In the genomic region with DNA sequence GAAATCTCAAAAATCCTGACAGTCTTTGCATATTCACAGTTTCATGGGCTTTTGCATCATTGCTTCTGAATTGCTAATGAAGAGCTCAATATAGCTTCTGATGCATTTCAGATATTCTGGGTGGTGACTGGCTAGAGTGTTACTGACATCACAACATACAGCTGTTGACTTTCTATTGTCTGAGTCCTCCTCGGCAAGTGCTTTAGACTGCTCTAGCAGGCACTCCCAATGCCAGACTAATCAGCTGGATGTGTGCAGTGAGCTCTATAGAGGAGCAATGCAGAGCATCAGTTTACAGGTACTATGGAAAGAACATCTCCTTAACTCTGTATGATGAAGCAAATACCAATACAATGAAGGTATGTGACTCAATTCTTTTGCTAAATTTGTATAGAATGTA, we compare ENCODE assay signal across 1 cellular context.
TF ChIP-seq lines count a peak whose summit lies in the region.

No MANE protein-coding gene starts in this region.

TF ChIP-seq in IMR-90, 13 proteins besides CTCF, POLR2A, EP300 and RAD21 (continued from another document):
- TF ChIP-seq, protein P1, sequence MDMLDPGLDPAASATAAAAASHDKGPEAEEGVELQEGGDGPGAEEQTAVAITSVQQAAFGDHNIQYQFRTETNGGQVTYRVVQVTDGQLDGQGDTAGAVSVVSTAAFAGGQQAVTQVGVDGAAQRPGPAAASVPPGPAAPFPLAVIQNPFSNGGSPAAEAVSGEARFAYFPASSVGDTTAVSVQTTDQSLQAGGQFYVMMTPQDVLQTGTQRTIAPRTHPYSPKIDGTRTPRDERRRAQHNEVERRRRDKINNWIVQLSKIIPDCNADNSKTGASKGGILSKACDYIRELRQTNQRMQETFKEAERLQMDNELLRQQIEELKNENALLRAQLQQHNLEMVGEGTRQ (IDR thresholded peaks at IDR 0.05; ENCODE audit: low read depth, low read length), result no peak
- TF ChIP-seq RFX5 (IDR thresholded peaks at IDR 0.05; ENCODE audit: low read depth, low read length) (no peak), MAFK (IDR thresholded peaks at IDR 0.05; ENCODE audit: low read depth, low read length) (no peak), SMC3 (IDR thresholded peaks at IDR 0.05; ENCODE audit: low read depth, low read length) (no peak), BHLHE40 (IDR thresholded peaks at IDR 0.05; ENCODE audit: low read depth, low read length) (no peak), MAZ (IDR thresholded peaks at IDR 0.05; ENCODE audit: borderline replicate concordance, low read depth, low read length) (no peak), CEBPB (IDR thresholded peaks at IDR 0.05; ENCODE audit: low read depth, low read length) (no peak)
